Comparison of ENCODE assay signal across 1 cellular context in genomic region chr6:13574149-13574570, GRCh38.
A peak's percentile ranks its signal among the peaks of the same experiment; 100 is the strongest.
TF ChIP-seq lines count a peak whose summit lies in the region.

No MANE protein-coding gene starts in this region.

TF ChIP-seq in HEK293, 187 proteins besides CTCF, POLR2A, EP300 and RAD21 (continued from another document and continues in another):
- TF ChIP-seq ZNF580 (tag by site-specific recombination; IDR thresholded peaks at IDR 0.05) (no peak), TCF7L2 (IDR thresholded peaks at IDR 0.05; ENCODE audit: borderline replicate concordance, low read depth, low read length) (no peak), ZNF23 (tag by site-specific recombination; IDR thresholded peaks at IDR 0.05; ENCODE audit: borderline replicate concordance) (no peak), ZNF768 (tag by site-specific recombination; IDR thresholded peaks at IDR 0.05) (no peak), SCRT2 (tag by site-specific recombination; IDR thresholded peaks at IDR 0.05) (no peak), KLF17 (tag by site-specific recombination; IDR thresholded peaks at IDR 0.05) (no peak), ZNF423 (tag by site-specific recombination; IDR thresholded peaks at IDR 0.05) (no peak), KLF16 (tag by site-specific recombination; IDR thresholded peaks at IDR 0.05) (no peak), ZNF501 (tag by site-specific recombination; IDR thresholded peaks at IDR 0.05) (no peak), SP2 (tag by site-specific recombination; IDR thresholded peaks at IDR 0.05) (peak; percentile 78), PBX3 (CRISPR knock-in tag; IDR thresholded peaks at IDR 0.05) (peak; percentile 70; the same call in 1 of the 2 replicates), ZNF449 (tag by site-specific recombination; IDR thresholded peaks at IDR 0.05) (no peak; the same call in 1 of the 2 replicates), ZNF302 (tag by site-specific recombination; IDR thresholded peaks at IDR 0.05; ENCODE audit: low read depth) (no peak), ZNF639 (tag by site-specific recombination; IDR thresholded peaks at IDR 0.05) (no peak), ZNF221 (tag by site-specific recombination; IDR thresholded peaks at IDR 0.05; ENCODE audit: borderline replicate concordance) (no peak), ZNF223 (tag by site-specific recombination; IDR thresholded peaks at IDR 0.05) (no peak), ZNF324 (tag by site-specific recombination; IDR thresholded peaks at IDR 0.05) (no peak), ZBTB6 (tag by site-specific recombination; IDR thresholded peaks at IDR 0.05) (no peak), INSM2 (tag by site-specific recombination; IDR thresholded peaks at IDR 0.05) (no peak), HOXC10 (CRISPR knock-in tag; IDR thresholded peaks at IDR 0.05) (no peak), ZNF704 (tag by site-specific recombination; IDR thresholded peaks at IDR 0.05) (no peak), ZNF138 (tag by site-specific recombination; IDR thresholded peaks at IDR 0.05; ENCODE audit: borderline replicate concordance) (no peak), ZNF596 (tag by site-specific recombination; IDR thresholded peaks at IDR 0.05) (peak; percentile 35; the same call in 1 of the 2 replicates), ZBTB20 (tag by site-specific recombination; IDR thresholded peaks at IDR 0.05) (no peak), ZSCAN23 (tag by site-specific recombination; IDR thresholded peaks at IDR 0.05) (no peak), HOXD13 (CRISPR knock-in tag; IDR thresholded peaks at IDR 0.05; ENCODE audit: borderline replicate concordance) (no peak), OVOL3 (tag by site-specific recombination; IDR thresholded peaks at IDR 0.05) (no peak), ZFHX2 (tag by site-specific recombination; conservative IDR thresholded peaks at IDR 0.05) (no peak), MEIS1 (CRISPR knock-in tag; IDR thresholded peaks at IDR 0.05; ENCODE audit: borderline replicate concordance) (no peak), SCRT1 (tag by site-specific recombination; IDR thresholded peaks at IDR 0.05; ENCODE audit: borderline replicate concordance) (no peak), ZNF660 (tag by site-specific recombination; IDR thresholded peaks at IDR 0.05) (peak; percentile 74), KLF1 (tag by site-specific recombination; IDR thresholded peaks at IDR 0.05) (no peak), ZNF560 (tag by site-specific recombination; IDR thresholded peaks at IDR 0.05; ENCODE audit: borderline replicate concordance) (no peak), ZNF561 (tag by site-specific recombination; IDR thresholded peaks at IDR 0.05; ENCODE audit: borderline replicate concordance) (peak; percentile 89), ZNF202 (tag by site-specific recombination; IDR thresholded peaks at IDR 0.05; ENCODE audit: borderline replicate concordance) (no peak), ZFP37 (tag by site-specific recombination; IDR thresholded peaks at IDR 0.05) (no peak), KLF10 (tag by site-specific recombination; IDR thresholded peaks at IDR 0.05) (peak; percentile 70; the same call in 1 of the 2 replicates), ZBTB1 (tag by site-specific recombination; IDR thresholded peaks at IDR 0.05) (no peak), ZNF175 (tag by site-specific recombination; IDR thresholded peaks at IDR 0.05) (no peak), ZNF426 (tag by site-specific recombination; IDR thresholded peaks at IDR 0.05) (no peak), ZFP3 (tag by site-specific recombination; IDR thresholded peaks at IDR 0.05; ENCODE audit: low read depth) (no peak), GLI2 (tag by site-specific recombination; IDR thresholded peaks at IDR 0.05; ENCODE audit: borderline replicate concordance, low read depth) (no peak), ATF2 (tag by site-specific recombination; IDR thresholded peaks at IDR 0.05; ENCODE audit: low read depth) (no peak), ZNF692 (tag by site-specific recombination; IDR thresholded peaks at IDR 0.05) (no peak), ZIC2 (tag by site-specific recombination; IDR thresholded peaks at IDR 0.05) (no peak), ZNF311 (tag by site-specific recombination; IDR thresholded peaks at IDR 0.05; ENCODE audit: borderline replicate concordance) (no peak), ZNF112 (tag by site-specific recombination; IDR thresholded peaks at IDR 0.05) (no peak), ZNF366 (tag by site-specific recombination; conservative IDR thresholded peaks at IDR 0.05) (peak; percentile 70), REPIN1 (tag by site-specific recombination; IDR thresholded peaks at IDR 0.05; ENCODE audit: low read depth) (no peak), YY1 (tag by site-specific recombination; IDR thresholded peaks at IDR 0.05) (no peak), ZNF26 (tag by site-specific recombination; IDR thresholded peaks at IDR 0.05) (no peak), ZNF214 (tag by site-specific recombination; IDR thresholded peaks at IDR 0.05; ENCODE audit: borderline replicate concordance) (no peak), ZNF585B (tag by site-specific recombination; IDR thresholded peaks at IDR 0.05) (no peak), ZBTB44 (tag by site-specific recombination; IDR thresholded peaks at IDR 0.05) (0 out of 2 replicates have a peak, but pooled peaks have one; percentile 17), ZNF16 (tag by site-specific recombination; IDR thresholded peaks at IDR 0.05; ENCODE audit: low read depth) (no peak), ZNF624 (tag by site-specific recombination; IDR thresholded peaks at IDR 0.05) (no peak), ZNF157 (tag by site-specific recombination; IDR thresholded peaks at IDR 0.05) (no peak), BCL11A (tag by site-specific recombination; IDR thresholded peaks at IDR 0.05; ENCODE audit: low read depth) (no peak)
